ENCODE assay signal across 19 cellular contexts in the genomic region with DNA sequence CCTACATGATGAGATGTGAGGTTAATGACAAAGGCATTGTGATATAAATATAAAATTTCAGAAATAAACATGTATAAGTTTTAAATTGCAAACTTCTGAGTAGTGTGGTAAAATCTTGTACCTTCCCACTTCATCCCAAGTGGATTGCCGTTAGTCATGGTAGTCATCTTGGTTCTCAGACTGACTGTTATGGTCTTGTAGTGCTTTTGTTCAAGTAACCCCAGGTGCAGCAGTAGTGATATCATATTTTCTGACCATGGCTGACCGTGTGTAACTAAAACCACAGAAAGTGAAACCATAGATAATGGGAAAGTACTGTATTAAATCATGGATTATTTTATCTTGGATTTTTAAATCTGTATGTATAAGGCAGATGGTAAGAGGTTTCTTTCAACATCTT.
"Had no signal": no experiment of that assay in that cellular context is flagged by ENCODE, and none has a peak within 500 bp of the region (broad histone marks: within the 10 kb centered on the region; RNA-seq: fewer than 3 reads in every experiment).

No MANE protein-coding gene starts in this region.

- H3K27me3 ChIP-seq: esophagus muscularis mucosa, gastroesophageal sphincter, pancreas had no signal

- H3K9me3 ChIP-seq: pancreas had no signal

- H3K4me3 ChIP-seq: esophagus muscularis mucosa, gastroesophageal sphincter, lung, pancreas had no signal

- H3K27ac ChIP-seq: epithelial cell of prostate, esophagus muscularis mucosa, gastroesophageal sphincter, pancreas had no signal

- H3K4me1 ChIP-seq: gastroesophageal sphincter, pancreas had no signal

- H3K36me3 ChIP-seq: esophagus muscularis mucosa, gastroesophageal sphincter, pancreas had no signal

- DNase-seq: effector memory CD8-positive, alpha-beta T cell; foreskin fibroblast; immature natural killer cell; kidney; left colon; left ventricle myocardium superior; mesendoderm; naive B cell; occipital lobe; pancreas; right cardiac atrium; small intestine; stimulated activated CD4-positive, alpha-beta T cell treated with anti-CD3 and anti-CD28 coated beads, Interleukin-12 subunit alpha, Interleukin-12 subunit beta, amount 100 ng/mL, for 4 hours; stimulated activated naive CD4-positive, alpha-beta T cell treated with Interleukin-2 at 50 U/mL for 16 hours; trophoblast cell had no signal
